ENCODE assay signal across 19 cellular contexts in the genomic region with DNA sequence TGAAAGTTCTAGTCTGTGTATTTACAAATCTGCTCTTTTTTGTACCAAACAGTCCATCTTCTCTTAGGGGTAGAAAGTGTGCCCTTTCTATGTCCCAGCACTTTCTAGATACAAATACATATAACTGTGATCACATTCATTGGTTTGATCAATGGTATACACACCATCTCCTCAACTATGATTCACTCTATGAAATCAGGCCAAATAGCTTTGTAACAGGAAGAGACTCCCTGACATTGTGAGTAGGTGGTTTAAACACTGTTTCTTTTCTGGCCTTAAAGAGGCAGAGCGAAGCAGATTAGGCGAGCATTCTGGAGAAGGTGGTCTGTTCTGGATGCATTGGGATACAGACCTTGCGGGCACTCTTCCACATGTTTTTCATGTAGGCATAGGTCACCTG. TPM values are rescaled to one million over a fixed set of nuclear protein-coding genes. Genes with fewer than 3 reads are reported as not detected.
A peak's percentile ranks its signal among the peaks of the same experiment; 100 is the strongest.
DNase-seq lines count a peak whose midpoint lies in the region; ATAC-seq and TF ChIP-seq lines count a peak whose summit lies in the region.
"Had no signal": no experiment of that assay in that cellular context is flagged by ENCODE, and none has a peak within 500 bp of the region (broad histone marks: within the 10 kb centered on the region; RNA-seq: fewer than 3 reads in every experiment).

No MANE protein-coding gene starts in this region.

- intact Hi-C loops in activated CD4-positive, alpha-beta T cell treated with anti-CD3 and anti-CD28 coated beads for 36 hours (cut with DNase I, micrococcal nuclease): no loop called here

- DNase-seq in activated CD4-positive, alpha-beta T cell treated with anti-CD3 and anti-CD28 coated beads for 36 hours: no peak
- no peak for DNase-seq in activated CD4-positive, alpha-beta T cell treated with anti-CD3 and anti-CD28 coated beads for 4 hours
- DNase-seq in RWPE2 (ENCODE audit: low spot score): no peak
- peak; percentile 27 to 63 for DNase-seq in dermis microvascular lymphatic vessel endothelial cell (ENCODE audit: low read depth in 2 of 2)
- peak; percentile 45 for DNase-seq in putamen (ENCODE audit: low spot score)
- no peak for DNase-seq in NCI-H2196 (lab: John Stamatoyannopoulos, UW; ENCODE audit: unreplicated experiment)
- no peak for DNase-seq in BE2C
- DNase-seq in kidney glomerular epithelial cell (lab: John Stamatoyannopoulos, UW): no peak
- DNase-seq: activated CD4-positive, alpha-beta T cell treated with anti-CD3 and anti-CD28 coated beads, Interleukin-2, amount 50 U/mL, for 1 hour; central memory CD4-positive, alpha-beta T cell; GDM1; left cardiac atrium; MV-4-11; Right ventricle myocardium superior had no signal

- CTCF ChIA-PET in activated CD4-positive, alpha-beta T cell treated with anti-CD3 and anti-CD28 coated beads for 36 hours (lab: Charles Lee): interaction anchor here (1.0 kb wide), 1 partner anchor 101 kb away, joined by 4 read pairs; no protein-coding TSS in a partner anchor

- H3K4me1 Mint-ChIP-seq in activated CD4-positive, alpha-beta T cell treated with anti-CD3 and anti-CD28 coated beads for 36 hours: peaks cover 6% of the 10 kb centered on the region

- TF ChIP-seq CTCF in RWPE2 (IDR thresholded peaks at IDR 0.05; ENCODE audit: poor library complexity, severe bottlenecking) (no peak), BE2C (IDR thresholded peaks at IDR 0.05; ENCODE audit: low read depth, low read length) (no peak)

- H3K4me3 ChIP-seq in RWPE2 (ENCODE audit: severe bottlenecking) (no peak overlapping the region), BE2C (ENCODE audit: low read depth, low read length) (no peak overlapping the region)

- POLR2A ChIA-PET in activated CD4-positive, alpha-beta T cell treated with anti-CD3 and anti-CD28 coated beads for 36 hours (lab: Charles Lee): no interaction called here

- H3K27me3 Mint-ChIP-seq in activated CD4-positive, alpha-beta T cell treated with anti-CD3 and anti-CD28 coated beads for 36 hours: no peaks in the 10 kb centered on the region
- H3K27me3 Mint-ChIP-seq: type B pancreatic cell had no signal

- H3K9me3 ChIP-seq in RWPE2 (ENCODE audit: severe bottlenecking) (no peaks in the 10 kb centered on the region), BE2C (no peaks in the 10 kb centered on the region)

- no peak overlapping the region for H3K4me3 Mint-ChIP-seq in activated CD4-positive, alpha-beta T cell treated with anti-CD3 and anti-CD28 coated beads for 36 hours
- H3K4me3 Mint-ChIP-seq: type B pancreatic cell had no signal

- H3K4me1 ChIP-seq in RWPE2 (ENCODE audit: insufficient read depth, poor library complexity, severe bottlenecking) (peaks cover 28% of the 10 kb centered on the region), BE2C (peaks cover 5% of the 10 kb centered on the region)

- peaks cover 49% of the 10 kb centered on the region for H3K36me3 ChIP-seq in RWPE2 (ENCODE audit: low read depth)
- peaks cover 5% of the 10 kb centered on the region for H3K36me3 ChIP-seq in BE2C

- H3K27ac Mint-ChIP-seq in activated CD4-positive, alpha-beta T cell treated with anti-CD3 and anti-CD28 coated beads for 36 hours: peak overlapping the region; percentile 56
- H3K27ac Mint-ChIP-seq: activated T-helper 2 cell treated with anti-CD3 and anti-CD28 coated beads, Interferon-gamma antibody, Interleukin-2, Interleukin-4, amounts not matched to agents 10 μg/mL and 5 μg/mL and 100 μg/mL, durations not matched to agents 14 hours and 24 hours and 36 hours; type B pancreatic cell had no signal

- no peaks in the 10 kb centered on the region for H3K27me3 ChIP-seq in RWPE2 (ENCODE audit: insufficient read depth, poor library complexity, severe bottlenecking)
- no peaks in the 10 kb centered on the region for H3K27me3 ChIP-seq in BE2C

- H3K27ac ChIP-seq in RWPE2 (ENCODE audit: poor library complexity, severe bottlenecking): peak overlapping the region; percentile 15
- H3K27ac ChIP-seq: 22Rv1 had no signal

- ATAC-seq in activated CD4-positive, alpha-beta T cell treated with anti-CD3 and anti-CD28 coated beads for 36 hours: no peak
- ATAC-seq in RWPE2 (ENCODE audit: low read depth): peak; percentile 59; the same call in 1 of the 3 replicates
- ATAC-seq: left cardiac atrium had no signal

- peaks cover 18% of the 10 kb centered on the region for H3K36me3 Mint-ChIP-seq in activated CD4-positive, alpha-beta T cell treated with anti-CD3 and anti-CD28 coated beads for 36 hours (ENCODE audit: low read depth)

- no peaks in the 10 kb centered on the region for H3K9me3 Mint-ChIP-seq in activated CD4-positive, alpha-beta T cell treated with anti-CD3 and anti-CD28 coated beads for 36 hours (ENCODE audit: low read depth)
- H3K9me3 Mint-ChIP-seq: activated T-helper 2 cell treated with anti-CD3 and anti-CD28 coated beads, Interferon-gamma antibody, Interleukin-2, Interleukin-4, amounts not matched to agents 10 μg/mL and 5 μg/mL and 100 μg/mL, durations not matched to agents 14 hours and 24 hours and 36 hours; type B pancreatic cell had no signal

RNA-seq across cellular contexts. Expression of a gene that starts 39.3 kb away (rescaled TPM):
- total RNA-seq in activated CD4-positive, alpha-beta T cell treated with anti-CD3 and anti-CD28 coated beads for 36 hours: 10 to 100 TPM; 74.3 to 89.6 TPM
- 40.2 and 43.3 TPM in 2 replicates for total RNA-seq in dermis microvascular lymphatic vessel endothelial cell
- 39.4 TPM for polyA plus RNA-seq in BE2C (2012; ENCODE audit: insufficient read depth, insufficient read length, low read depth)

RNA-seq across cellular contexts. Expression of a gene that starts 50.2 kb away (rescaled TPM):
- total RNA-seq in activated CD4-positive, alpha-beta T cell treated with anti-CD3 and anti-CD28 coated beads for 36 hours: not detected
- not detected in 2 replicates for total RNA-seq in dermis microvascular lymphatic vessel endothelial cell
- polyA plus RNA-seq in BE2C (2012; ENCODE audit: insufficient read depth, insufficient read length, low read depth): not detected
- total RNA-seq: activated T-helper 2 cell treated with anti-CD3 and anti-CD28 coated beads, Interferon-gamma antibody, Interleukin-2, Interleukin-4, amounts not matched to agents 10 μg/mL and 5 μg/mL and 100 μg/mL, durations not matched to agents 14 hours and 24 hours and 36 hours; pulmonary artery endothelial cell; T-helper 2 cell treated with Interferon-gamma antibody and Interleukin-4, amounts not matched to agents 100 ng/mL and 5 ng/mL, for 36 hours had no signal

Comparison
In these comparisons a context has a peak if more than half of its experiments do, and no peak if none do; other contexts are left out.
1. DNase-seq: peak in dermis microvascular lymphatic vessel endothelial cell (2 of 2) and putamen (single experiment); none in activated CD4-positive, alpha-beta T cell treated with anti-CD3 and anti-CD28 coated beads for 36 hours (single experiment), activated CD4-positive, alpha-beta T cell treated with anti-CD3 and anti-CD28 coated beads for 4 hours (0 of 2), RWPE2 (single experiment), NCI-H2196 (single experiment), BE2C (single experiment) and kidney glomerular epithelial cell (single experiment).